ENCODE assay signal across 8 cellular contexts in genomic region chr19:46346821-46347571, GRCh38. TPM values are rescaled to one million over a fixed set of nuclear protein-coding genes. Genes with fewer than 3 reads are reported as not detected.
A peak's percentile ranks its signal among the peaks of the same experiment; 100 is the strongest.
DNase-seq lines count a peak whose midpoint lies in the region; ATAC-seq and TF ChIP-seq lines count a peak whose summit lies in the region.

PPP5C (plus strand) TSS chr19:46347087; CDS start chr19:46347097, 10 bp downstream.

- TF ChIP-seq CTCF in colonic mucosa (IDR thresholded peaks at IDR 0.05), result peak; percentile 68

- intact Hi-C loops in colonic mucosa (cut with DNase I), result loop anchor here (5.0 kb wide), 1 partner anchor 65 kb away; no protein-coding TSS in a partner anchor

- peak within 1 kb of the TSS; percentile 99 for H3K4me3 ChIP-seq in colonic mucosa

- H3K4me1 ChIP-seq in colonic mucosa, result peaks cover 37% of the 10 kb centered on the region

- peak; percentile 47 for ATAC-seq in GM19043 (IDR thresholded peaks at IDR 0.05; ENCODE audit: low read depth, unreplicated experiment)
- peak; percentile 57 for ATAC-seq in HG03439 (IDR thresholded peaks at IDR 0.05; ENCODE audit: unreplicated experiment)

- H3K9ac ChIP-seq in colonic mucosa (ENCODE audit: low read depth in 2 of 2, low read length in 2 of 2), result peak within 1 kb of the TSS; percentile 92 to 93

- H3K27me3 ChIP-seq in colonic mucosa (no peaks in the 10 kb centered on the region), layer of hippocampus (ENCODE audit: control insufficient read depth, insufficient read depth, low read length) (no peaks in the 10 kb centered on the region)

- H3K36me3 ChIP-seq in colonic mucosa, result no peaks in the 10 kb centered on the region

- H3K27ac ChIP-seq in colonic mucosa, result peak within 1 kb of the TSS; percentile 60
- peak within 1 kb of the TSS; percentile 81 for H3K27ac ChIP-seq in layer of hippocampus (ENCODE audit: low read depth, low read length)

- no peaks in the 10 kb centered on the region for H3K9me3 ChIP-seq in colonic mucosa

- DNase-seq in AG20443 (ENCODE audit: low spot score) (peak; percentile 99), NCI-H524 (lab: John Stamatoyannopoulos, UW) (peak; percentile 84 to 94), colonic mucosa (peak; percentile 91)
- peak; percentile 92 for DNase-seq in activated CD4-positive, alpha-beta T cell treated with anti-CD3 and anti-CD28 coated beads for 48 hours
- DNase-seq in stimulated activated CD4-positive, alpha-beta T cell treated with anti-CD3 and anti-CD28 coated beads, Interleukin-1b, Interleukin-23, amount 100 ng/mL, for 4 hours (ENCODE audit: low read depth in 2 of 2), result peak; percentile 74 to 84

RNA-seq across cellular contexts. Expression of gene PPP5C, which starts in this region (rescaled TPM):
- 10 to 100 TPM; 46.0 to 87.5 TPM for total RNA-seq in colonic mucosa

Comparison
In these comparisons a context has a peak if more than half of its experiments do, and no peak if none do; other contexts are left out.
1. Peak in every context shown above with its lines: DNase-seq, ATAC-seq, H3K4me3 ChIP-seq and H3K27ac ChIP-seq.